ENCODE assay signal across 40 cellular contexts in genomic region chr17:74536890-74537289, GRCh38. TPM values are rescaled to one million over a fixed set of nuclear protein-coding genes. Genes with fewer than 3 reads are reported as not detected.
"Had no signal": no experiment of that assay in that cellular context is flagged by ENCODE, and none has a peak within 500 bp of the region (broad histone marks: within the 10 kb centered on the region; RNA-seq: fewer than 3 reads in every experiment).

No MANE protein-coding gene starts in this region.

- H3K27ac Mint-ChIP-seq: activated CD4-positive, alpha-beta memory T cell treated with anti-CD3 and anti-CD28 coated beads, Interleukin-2, amount 10 ng/mL, durations not matched to agents 7 days and 5 days; activated CD4-positive, alpha-beta T cell treated with anti-CD3 and anti-CD28 coated beads for 36 hours; activated CD4-positive, alpha-beta T cell treated with anti-CD3 and anti-CD28 coated beads, Interleukin-2, amount 10 ng/mL, durations not matched to agents 7 days and 5 days; activated CD8-positive, alpha-beta memory T cell treated with anti-CD3 and anti-CD28 coated beads, Interleukin-2, amount 10 ng/mL, durations not matched to agents 7 days and 5 days; activated CD8-positive, alpha-beta T cell treated with anti-CD3 and anti-CD28 coated beads, Interleukin-2, amount 10 ng/mL, durations not matched to agents 7 days and 5 days; activated naive CD4-positive, alpha-beta T cell treated with anti-CD3 and anti-CD28 coated beads, Interleukin-2, amount 10 ng/mL, durations not matched to agents 7 days and 5 days; activated naive CD4-positive, alpha-beta T cell treated with anti-CD3 and anti-CD28 coated beads, Interleukin-2, amount 50 U/mL, for 24 hours; activated naive CD8-positive, alpha-beta T cell; activated naive CD8-positive, alpha-beta T cell treated with anti-CD3 and anti-CD28 coated beads, Interleukin-2, amount 10 ng/mL, durations not matched to agents 7 days and 5 days; activated naive CD8-positive, alpha-beta T cell treated with anti-CD3 and anti-CD28 coated beads, Interleukin-2, amount 50 U/mL, for 24 hours; activated T-cell treated with anti-CD3 and anti-CD28 coated beads, Interleukin-2, amount 50 U/mL, for 24 hours; activated T-helper 2 cell treated with anti-CD3 and anti-CD28 coated beads, Interferon-gamma antibody, Interleukin-2, Interleukin-4, amounts not matched to agents 10 μg/mL and 5 μg/mL and 100 μg/mL, durations not matched to agents 14 hours and 24 hours and 36 hours; brain; T-helper 2 cell treated with Interferon-gamma antibody and Interleukin-4, amounts not matched to agents 5 μg/mL and 100 μg/mL, for 36 hours had no signal

- H3K9me3 Mint-ChIP-seq: activated CD4-positive, alpha-beta memory T cell treated with anti-CD3 and anti-CD28 coated beads, Interleukin-2, amount 10 ng/mL, durations not matched to agents 7 days and 5 days; activated CD4-positive, alpha-beta T cell treated with anti-CD3 and anti-CD28 coated beads, Interleukin-2, amount 10 ng/mL, durations not matched to agents 7 days and 5 days; activated naive CD4-positive, alpha-beta T cell treated with anti-CD3 and anti-CD28 coated beads, Interleukin-2, amount 10 ng/mL, durations not matched to agents 7 days and 5 days; activated naive CD4-positive, alpha-beta T cell treated with anti-CD3 and anti-CD28 coated beads, Interleukin-2, amount 50 U/mL, for 24 hours; activated naive CD8-positive, alpha-beta T cell treated with anti-CD3 and anti-CD28 coated beads, Interleukin-2, amount 10 ng/mL, durations not matched to agents 7 days and 5 days; activated naive CD8-positive, alpha-beta T cell treated with anti-CD3 and anti-CD28 coated beads, Interleukin-2, amount 50 U/mL, for 24 hours; activated T-cell treated with anti-CD3 and anti-CD28 coated beads, Interleukin-2, amount 50 U/mL, for 24 hours; activated T-helper 2 cell treated with anti-CD3 and anti-CD28 coated beads, Interferon-gamma antibody, Interleukin-2, Interleukin-4, amounts not matched to agents 10 μg/mL and 5 μg/mL and 100 μg/mL, durations not matched to agents 14 hours and 24 hours and 36 hours; central memory CD8-positive, alpha-beta T cell; T-helper 2 cell treated with Interferon-gamma antibody and Interleukin-4, amounts not matched to agents 5 μg/mL and 100 μg/mL, for 36 hours had no signal

- H3K36me3 ChIP-seq: ascending aorta, cardiac muscle cell had no signal

- ATAC-seq: activated CD4-positive, alpha-beta T cell treated with anti-CD3 and anti-CD28 coated beads for 36 hours; activated CD4-positive, CD25-positive, alpha-beta regulatory T cell treated with anti-CD3 and anti-CD28 coated beads, Interleukin-2, amount 50 U/mL, for 24 hours; activated CD8-positive, alpha-beta memory T cell treated with anti-CD3 and anti-CD28 coated beads, Interleukin-2, amount 10 ng/mL, durations not matched to agents 7 days and 5 days; activated CD8-positive, alpha-beta T cell treated with anti-CD3 and anti-CD28 coated beads, Interleukin-2, amount 10 ng/mL, durations not matched to agents 7 days and 5 days; activated naive CD8-positive, alpha-beta T cell treated with anti-CD3 and anti-CD28 coated beads, Interleukin-2, amount 50 U/mL, for 24 hours had no signal

- H3K4me1 ChIP-seq: ascending aorta had no signal

- FAIRE-seq: bronchial epithelial cell, TTC549 had no signal

- H3K27ac ChIP-seq: ascending aorta, cardiac muscle cell, VCaP had no signal

- H3K4me3 Mint-ChIP-seq: activated CD4-positive, alpha-beta memory T cell treated with anti-CD3 and anti-CD28 coated beads, Interleukin-2, amount 10 ng/mL, durations not matched to agents 7 days and 5 days; activated CD4-positive, alpha-beta T cell treated with anti-CD3 and anti-CD28 coated beads for 36 hours; activated CD4-positive, alpha-beta T cell treated with anti-CD3 and anti-CD28 coated beads, Interleukin-2, amount 10 ng/mL, durations not matched to agents 7 days and 5 days; activated CD8-positive, alpha-beta memory T cell treated with anti-CD3 and anti-CD28 coated beads, Interleukin-2, amount 10 ng/mL, durations not matched to agents 7 days and 5 days; activated CD8-positive, alpha-beta T cell treated with anti-CD3 and anti-CD28 coated beads, Interleukin-2, amount 10 ng/mL, durations not matched to agents 7 days and 5 days; activated naive CD4-positive, alpha-beta T cell treated with anti-CD3 and anti-CD28 coated beads, Interleukin-2, amount 10 ng/mL, durations not matched to agents 7 days and 5 days; activated naive CD4-positive, alpha-beta T cell treated with anti-CD3 and anti-CD28 coated beads, Interleukin-2, amount 50 U/mL, for 24 hours; activated naive CD8-positive, alpha-beta T cell; activated naive CD8-positive, alpha-beta T cell treated with anti-CD3 and anti-CD28 coated beads, Interleukin-2, amount 10 ng/mL, durations not matched to agents 7 days and 5 days; activated naive CD8-positive, alpha-beta T cell treated with anti-CD3 and anti-CD28 coated beads, Interleukin-2, amount 50 U/mL, for 24 hours; activated T-cell treated with anti-CD3 and anti-CD28 coated beads, Interleukin-2, amount 50 U/mL, for 24 hours; brain; central memory CD8-positive, alpha-beta T cell; T-helper 2 cell treated with Interferon-gamma antibody and Interleukin-4, amounts not matched to agents 5 μg/mL and 100 μg/mL, for 36 hours had no signal

- H3K4me1 Mint-ChIP-seq: activated CD4-positive, alpha-beta T cell treated with anti-CD3 and anti-CD28 coated beads, Interleukin-2, amount 10 ng/mL, durations not matched to agents 7 days and 5 days; brain had no signal

- DNase-seq: activated CD4-positive, alpha-beta memory T cell treated with anti-CD3 and anti-CD28 coated beads, Interleukin-2, amount 10 ng/mL, durations not matched to agents 7 days and 5 days; activated CD4-positive, alpha-beta T cell treated with anti-CD3 and anti-CD28 coated beads for 1 hour; activated CD4-positive, alpha-beta T cell treated with anti-CD3 and anti-CD28 coated beads for 36 hours; activated CD4-positive, alpha-beta T cell treated with anti-CD3 and anti-CD28 coated beads for 48 hours; activated CD4-positive, alpha-beta T cell treated with anti-CD3 and anti-CD28 coated beads, Interleukin-2, amount 10 ng/mL, durations not matched to agents 7 days and 5 days; activated CD4-positive, alpha-beta T cell treated with anti-CD3 and anti-CD28 coated beads, Interleukin-2, amount 50 U/mL, for 48 hours; activated CD4-positive, CD25-positive, alpha-beta regulatory T cell; activated CD8-positive, alpha-beta memory T cell treated with anti-CD3 and anti-CD28 coated beads for 24 hours; activated CD8-positive, alpha-beta memory T cell treated with anti-CD3 and anti-CD28 coated beads, Interleukin-2, amount 10 ng/mL, durations not matched to agents 7 days and 5 days; activated CD8-positive, alpha-beta memory T cell treated with anti-CD3 and anti-CD28 coated beads, Interleukin-2, amount 50 U/mL, for 48 hours; activated CD8-positive, alpha-beta T cell treated with anti-CD3 and anti-CD28 coated beads, Interleukin-2, amount 10 ng/mL, durations not matched to agents 7 days and 5 days; activated effector memory CD4-positive, alpha-beta T cell treated with Interleukin-2 at 50 U/mL for 16 hours; activated gamma-delta T cell; activated naive CD4-positive, alpha-beta T cell treated with anti-CD3 and anti-CD28 coated beads, Interleukin-2, amount 10 ng/mL, durations not matched to agents 7 days and 5 days; activated naive CD4-positive, alpha-beta T cell treated with Interleukin-2 at 50 U/mL for 16 hours; activated naive CD8-positive, alpha-beta T cell treated with anti-CD3 and anti-CD28 coated beads, Interleukin-2, amount 10 ng/mL, durations not matched to agents 7 days and 5 days; activated naive CD8-positive, alpha-beta T cell treated with anti-CD3 and anti-CD28 coated beads, Interleukin-2, amount 50 U/mL, for 24 hours; activated T-cell treated with anti-CD3 and anti-CD28 coated beads, Interleukin-2, amount 50 U/mL, for 24 hours; activated T-cell treated with anti-CD3 and anti-CD28 coated beads, Interleukin-2, amount 50 U/mL, for 48 hours; amygdala; anterior cingulate cortex; caudate nucleus; cerebellar nuclear complex; T-helper 2 cell; T-helper 9 cell had no signal

- H3K36me3 Mint-ChIP-seq: activated CD8-positive, alpha-beta memory T cell treated with anti-CD3 and anti-CD28 coated beads, Interleukin-2, amount 10 ng/mL, durations not matched to agents 7 days and 5 days; activated naive CD4-positive, alpha-beta T cell treated with anti-CD3 and anti-CD28 coated beads, Interleukin-2, amount 10 ng/mL, durations not matched to agents 7 days and 5 days; activated naive CD4-positive, alpha-beta T cell treated with anti-CD3 and anti-CD28 coated beads, Interleukin-2, amount 50 U/mL, for 24 hours; activated naive CD8-positive, alpha-beta T cell; activated naive CD8-positive, alpha-beta T cell treated with anti-CD3 and anti-CD28 coated beads, Interleukin-2, amount 10 ng/mL, durations not matched to agents 7 days and 5 days; brain had no signal

- H3K27me3 ChIP-seq: ascending aorta had no signal

- H3K4me3 ChIP-seq: ascending aorta, cardiac muscle cell had no signal

RNA-seq across cellular contexts. Expression of gene CD300LB, which starts 5.6 kb away (rescaled TPM):
- total RNA-seq: activated CD4-positive, alpha-beta memory T cell treated with anti-CD3 and anti-CD28 coated beads, Interleukin-2, amount 10 ng/mL, durations not matched to agents 7 days and 5 days; activated CD4-positive, alpha-beta T cell treated with anti-CD3 and anti-CD28 coated beads for 36 hours; activated CD4-positive, alpha-beta T cell treated with anti-CD3 and anti-CD28 coated beads, Interleukin-2, amount 10 ng/mL, durations not matched to agents 7 days and 5 days; activated CD8-positive, alpha-beta memory T cell treated with anti-CD3 and anti-CD28 coated beads, Interleukin-2, amount 10 ng/mL, durations not matched to agents 7 days and 5 days; activated CD8-positive, alpha-beta T cell treated with anti-CD3 and anti-CD28 coated beads, Interleukin-2, amount 10 ng/mL, durations not matched to agents 7 days and 5 days; activated naive CD8-positive, alpha-beta T cell treated with anti-CD3 and anti-CD28 coated beads, Interleukin-2, amount 10 ng/mL, durations not matched to agents 7 days and 5 days; activated T-helper 2 cell treated with anti-CD3 and anti-CD28 coated beads, Interferon-gamma antibody, Interleukin-2, Interleukin-4, amounts not matched to agents 10 μg/mL and 5 μg/mL and 100 μg/mL, durations not matched to agents 14 hours and 24 hours and 36 hours; ascending aorta; bronchial epithelial cell; cardiac muscle cell; chondrocyte; T-helper 1 cell treated with Interleukin-12 subunit alpha and Interleukin-12 subunit beta and Interleukin-4 antibody, amounts not matched to agents 30 ng/mL and 1 ng/mL, for 36 hours had no signal
- polyA plus RNA-seq: cardiac muscle cell had no signal

RNA-seq across cellular contexts. Expression of gene CD300C, which starts 9.0 kb away (rescaled TPM):
- total RNA-seq: activated CD4-positive, alpha-beta T cell treated with anti-CD3 and anti-CD28 coated beads for 36 hours; activated T-helper 2 cell treated with anti-CD3 and anti-CD28 coated beads, Interferon-gamma antibody, Interleukin-2, Interleukin-4, amounts not matched to agents 10 μg/mL and 5 μg/mL and 100 μg/mL, durations not matched to agents 14 hours and 24 hours and 36 hours; ascending aorta; bronchial epithelial cell; chondrocyte had no signal

RNA-seq across cellular contexts. Expression of gene CD300H, which starts 30.4 kb away (rescaled TPM):
- total RNA-seq: activated CD4-positive, alpha-beta memory T cell treated with anti-CD3 and anti-CD28 coated beads, Interleukin-2, amount 10 ng/mL, durations not matched to agents 7 days and 5 days; activated CD4-positive, alpha-beta T cell treated with anti-CD3 and anti-CD28 coated beads for 36 hours; activated CD4-positive, alpha-beta T cell treated with anti-CD3 and anti-CD28 coated beads, Interleukin-2, amount 10 ng/mL, durations not matched to agents 7 days and 5 days; activated CD8-positive, alpha-beta memory T cell treated with anti-CD3 and anti-CD28 coated beads, Interleukin-2, amount 10 ng/mL, durations not matched to agents 7 days and 5 days; activated CD8-positive, alpha-beta T cell treated with anti-CD3 and anti-CD28 coated beads, Interleukin-2, amount 10 ng/mL, durations not matched to agents 7 days and 5 days; activated naive CD8-positive, alpha-beta T cell treated with anti-CD3 and anti-CD28 coated beads, Interleukin-2, amount 10 ng/mL, durations not matched to agents 7 days and 5 days; activated T-helper 2 cell treated with anti-CD3 and anti-CD28 coated beads, Interferon-gamma antibody, Interleukin-2, Interleukin-4, amounts not matched to agents 10 μg/mL and 5 μg/mL and 100 μg/mL, durations not matched to agents 14 hours and 24 hours and 36 hours; ascending aorta; bronchial epithelial cell; cardiac muscle cell; chondrocyte; T-helper 1 cell treated with Interleukin-12 subunit alpha and Interleukin-12 subunit beta and Interleukin-4 antibody, amounts not matched to agents 30 ng/mL and 1 ng/mL, for 36 hours had no signal
- polyA plus RNA-seq: cardiac muscle cell had no signal

RNA-seq across cellular contexts. Expression of gene CD300LD, which starts 55.2 kb away (rescaled TPM):
- total RNA-seq: activated CD4-positive, alpha-beta memory T cell treated with anti-CD3 and anti-CD28 coated beads, Interleukin-2, amount 10 ng/mL, durations not matched to agents 7 days and 5 days; activated CD8-positive, alpha-beta memory T cell treated with anti-CD3 and anti-CD28 coated beads, Interleukin-2, amount 10 ng/mL, durations not matched to agents 7 days and 5 days; activated CD8-positive, alpha-beta T cell treated with anti-CD3 and anti-CD28 coated beads, Interleukin-2, amount 10 ng/mL, durations not matched to agents 7 days and 5 days; activated naive CD8-positive, alpha-beta T cell treated with anti-CD3 and anti-CD28 coated beads, Interleukin-2, amount 10 ng/mL, durations not matched to agents 7 days and 5 days; activated T-helper 2 cell treated with anti-CD3 and anti-CD28 coated beads, Interferon-gamma antibody, Interleukin-2, Interleukin-4, amounts not matched to agents 10 μg/mL and 5 μg/mL and 100 μg/mL, durations not matched to agents 14 hours and 24 hours and 36 hours; ascending aorta; bronchial epithelial cell; cardiac muscle cell; chondrocyte; T-helper 1 cell treated with Interleukin-12 subunit alpha and Interleukin-12 subunit beta and Interleukin-4 antibody, amounts not matched to agents 30 ng/mL and 1 ng/mL, for 36 hours had no signal
- polyA plus RNA-seq: adipose tissue, cardiac muscle cell had no signal
